Comparison of ENCODE assay signal across 15 cellular contexts in genomic region chr13:23450340-23451046, GRCh38. TPM values are rescaled to one million over a fixed set of nuclear protein-coding genes. Genes with fewer than 3 reads are reported as not detected.
A peak's percentile ranks its signal among the peaks of the same experiment; 100 is the strongest.
DNase-seq lines count a peak whose midpoint lies in the region; ATAC-seq and TF ChIP-seq lines count a peak whose summit lies in the region.
"Had no signal": no experiment of that assay in that cellular context is flagged by ENCODE, and none has a peak within 500 bp of the region (broad histone marks: within the 10 kb centered on the region; RNA-seq: fewer than 3 reads in every experiment).

No MANE protein-coding gene starts in this region.

- no peak overlapping the region for H2BK120ac ChIP-seq in IMR-90 (ENCODE audit: low read depth, low read length)

- no peaks in the 10 kb centered on the region for H3K36me3 Mint-ChIP-seq in endodermal cell (ENCODE audit: low read depth)
- H3K36me3 Mint-ChIP-seq: memory B cell had no signal

- no peak overlapping the region for H2BK15ac ChIP-seq in IMR-90 (ENCODE audit: low read depth, low read length)

- no peak for DNase-seq in IMR-90
- peak; percentile 99 for DNase-seq in NCI-H524 (lab: John Stamatoyannopoulos, UW)
- no peak for DNase-seq in endodermal cell
- no peak for DNase-seq in GM19238 (ENCODE audit: insufficient read length, low spot score)
- DNase-seq in C1 segment of cervical spinal cord (lab: John Stamatoyannopoulos, UW): no peak
- DNase-seq in SKM-1 (lab: John Stamatoyannopoulos, UW; ENCODE audit: unreplicated experiment): no peak
- DNase-seq: activated naive CD8-positive, alpha-beta T cell treated with anti-CD3 and anti-CD28 coated beads, Interleukin-2, amount 50 U/mL, for 24 hours; activated T-cell treated with anti-CD3 and anti-CD28 coated beads for 4 hours; DMS79; NCI-H187 treated with DMSO at 0.1 percent for 48 hours; Right ventricle myocardium superior had no signal

- no peak overlapping the region for H2BK5ac ChIP-seq in IMR-90 (ENCODE audit: low read depth, low read length, poor library complexity, severe bottlenecking)

- H2BK20ac ChIP-seq in IMR-90 (ENCODE audit: low read depth, low read length): no peak overlapping the region

- no peak for TF ChIP-seq RAD21 in IMR-90 (IDR thresholded peaks at IDR 0.05; ENCODE audit: low read length)

- H3K27me3 ChIP-seq in BLaER1 treated with 17β-estradiol and CSF1 and Interleukin-3, amounts not matched to agents 10 nM and 100 nM: no peaks in the 10 kb centered on the region
- H3K27me3 ChIP-seq in IMR-90 (ENCODE audit: control insufficient read depth, insufficient read depth, low read length) (no peaks in the 10 kb centered on the region), endodermal cell (ENCODE audit: control insufficient read depth, insufficient read depth, low read length, poor library complexity, severe bottlenecking) (no peaks in the 10 kb centered on the region)

- no peak overlapping the region for H2AK9ac ChIP-seq in IMR-90 (replicated peaks; ENCODE audit: low read depth, low read length, poor library complexity)

- no peak overlapping the region for H3K27ac Mint-ChIP-seq in endodermal cell
- H3K27ac Mint-ChIP-seq: activated naive CD8-positive, alpha-beta T cell treated with anti-CD3 and anti-CD28 coated beads, Interleukin-2, amount 50 U/mL, for 24 hours; memory B cell had no signal

- dilution Hi-C loops in IMR-90 (cut with HindIII; ENCODE audit: low sequenced_read_pairs, unreplicated experiment): no loop called here

- CTCF ChIA-PET in IMR-90 (lab: Yijun Ruan, JAX): no interaction called here

- WGBS in IMR-90 (ENCODE audit: extremely low coverage in 2 of 2, insufficient read length in 1 of 2), 2 experiments: 100% methylated on average over 1 of the region's 8 CpGs; no CpG with 5 or more reads in 1 of the 2 experiments
- WGBS in endodermal cell (ENCODE audit: insufficient coverage in 1 of 2, insufficient read length in 1 of 2), 2 experiments: 50 to 62% methylated on average over 7 to 8 of the region's 8 CpGs

- in situ Hi-C loops in IMR-90 (cut with MboI; ENCODE audit: low sequenced_read_pairs): no loop called here

- 0 out of 2 replicates have a peak overlapping the region, but pooled peaks have one; percentile 13 for H4K5ac ChIP-seq in IMR-90 (ENCODE audit: low read depth, low read length)

- H3K4me2 ChIP-seq in BLaER1 treated with 17β-estradiol and CSF1 and Interleukin-3, amounts not matched to agents 10 nM and 100 nM: peak overlapping the region in 9 of 11 experiments; percentile 3 to 72 (median 25); a peak in 9 of 22 replicates
- no peak overlapping the region for H3K4me2 ChIP-seq in IMR-90 (ENCODE audit: low read depth, low read length)

- BruUV-seq in IMR-90 (replicated peaks; lab: Mats Ljungman, UMichigan): no TSS peak

- no peak overlapping the region for H3K9ac ChIP-seq in BLaER1 treated with 17β-estradiol and CSF1 and Interleukin-3, amounts not matched to agents 10 nM and 100 nM
- H3K9ac ChIP-seq in IMR-90 (ENCODE audit: low read depth, low read length) (no peak overlapping the region), endodermal cell (ENCODE audit: extremely low read depth, low read length, poor library complexity, severe bottlenecking) (no peak overlapping the region)

- H3K4me1 ChIP-seq in BLaER1 treated with 17β-estradiol and CSF1 and Interleukin-3, amounts not matched to agents 10 nM and 100 nM: peaks cover 0 to 26% (median 23%) of the 10 kb centered on the region in 10 experiments; a peak in 15 of 20 replicates
- H3K4me1 ChIP-seq in IMR-90 (ENCODE audit: control insufficient read depth, insufficient read depth, low read length) (peaks cover 4% of the 10 kb centered on the region; the same call in 1 of the 2 replicates), endodermal cell (ENCODE audit: control insufficient read depth, insufficient read depth, low read length) (no peaks in the 10 kb centered on the region)

- no peak overlapping the region for H4K8ac ChIP-seq in IMR-90 (ENCODE audit: low read depth in 2 of 2, low read length in 2 of 2)

- H4K91ac ChIP-seq in IMR-90 (ENCODE audit: insufficient read depth, low read depth, low read length): no peak overlapping the region

- H3K18ac ChIP-seq in IMR-90 (ENCODE audit: low read depth, low read length): no peak overlapping the region; the same call in 1 of the 2 replicates

- no peaks in the 10 kb centered on the region for H3K79me1 ChIP-seq in IMR-90 (ENCODE audit: low read depth in 1 of 2, low read length in 2 of 2)

- no peak overlapping the region for H2AFZ ChIP-seq in IMR-90 (replicated peaks; ENCODE audit: low read length, poor library complexity)

- no peak overlapping the region for H3K4me3 Mint-ChIP-seq in endodermal cell
- H3K4me3 Mint-ChIP-seq: activated naive CD8-positive, alpha-beta T cell treated with anti-CD3 and anti-CD28 coated beads, Interleukin-2, amount 50 U/mL, for 24 hours; memory B cell had no signal

- H2AK5ac ChIP-seq in IMR-90 (ENCODE audit: low read depth, low read length): no peak overlapping the region

- H3K36me3 ChIP-seq in BLaER1 treated with 17β-estradiol and CSF1 and Interleukin-3, amounts not matched to agents 10 nM and 100 nM: no peaks in the 10 kb centered on the region
- H3K36me3 ChIP-seq in IMR-90 (ENCODE audit: control insufficient read depth, insufficient read depth, low read length): no peaks in the 10 kb centered on the region
- no peaks in the 10 kb centered on the region for H3K36me3 ChIP-seq in endodermal cell (ENCODE audit: control insufficient read depth, insufficient read depth, low read length)

- no peak overlapping the region for H3K4me3 ChIP-seq in BLaER1 treated with 17β-estradiol and CSF1 and Interleukin-3, amounts not matched to agents 10 nM and 100 nM
- H3K4me3 ChIP-seq in IMR-90 (ENCODE audit: insufficient read depth, low read depth, low read length) (no peak overlapping the region), endodermal cell (ENCODE audit: low read length) (no peak overlapping the region)

- no peak overlapping the region for H3K27ac ChIP-seq in BLaER1 treated with 17β-estradiol and CSF1 and Interleukin-3, amounts not matched to agents 10 nM and 100 nM
- H3K27ac ChIP-seq in IMR-90 (ENCODE audit: insufficient read depth, low read length): no peak overlapping the region
- H3K27ac ChIP-seq in endodermal cell (ENCODE audit: low read depth, low read length): peak overlapping the region; percentile 95

- no peak overlapping the region for H3K14ac ChIP-seq in IMR-90 (replicated peaks; ENCODE audit: low read depth, low read length)

- no peak for TF ChIP-seq CTCF in IMR-90 (conservative IDR thresholded peaks at IDR 0.05; ENCODE audit: low read depth, low read length)
- no peak for TF ChIP-seq CTCF in endodermal cell (conservative IDR thresholded peaks at IDR 0.05)

- H3K9me1 ChIP-seq in IMR-90 (ENCODE audit: insufficient read depth, low read length): peaks cover 4% of the 10 kb centered on the region

- peaks cover 6% of the 10 kb centered on the region for H3K4me1 Mint-ChIP-seq in endodermal cell
- H3K4me1 Mint-ChIP-seq: memory B cell had no signal

- no peaks in the 10 kb centered on the region for H3K9me3 Mint-ChIP-seq in endodermal cell
- H3K9me3 Mint-ChIP-seq: activated naive CD8-positive, alpha-beta T cell treated with anti-CD3 and anti-CD28 coated beads, Interleukin-2, amount 50 U/mL, for 24 hours; memory B cell had no signal

- H3K27me3 Mint-ChIP-seq in endodermal cell (ENCODE audit: insufficient read depth): no peaks in the 10 kb centered on the region

- no peak for TF ChIP-seq POLR2A in IMR-90 (IDR thresholded peaks at IDR 0.05; ENCODE audit: low read depth, low read length)

- intact Hi-C loops in IMR-90 (cut with micrococcal nuclease): no loop called here

- POLR2A ChIA-PET in IMR-90 (lab: Charles Lee; ENCODE audit: unreplicated experiment): no interaction called here

- peaks cover 0 to 8% (median 7%) of the 10 kb centered on the region in 11 experiments; a peak in 6 of 22 replicates for H3K9me3 ChIP-seq in BLaER1 treated with 17β-estradiol and CSF1 and Interleukin-3, amounts not matched to agents 10 nM and 100 nM (replicated peaks in 1 of 11)
- H3K9me3 ChIP-seq in IMR-90 (ENCODE audit: control insufficient read depth, insufficient read depth, low read length): no peaks in the 10 kb centered on the region
- H3K9me3 ChIP-seq in endodermal cell (ENCODE audit: control insufficient read depth, low read length): no peaks in the 10 kb centered on the region

- no peak overlapping the region for H3K4ac ChIP-seq in IMR-90 (ENCODE audit: low read depth, low read length)

- no peak overlapping the region for H3K56ac ChIP-seq in IMR-90 (ENCODE audit: extremely low read depth, insufficient read depth, low read length)

- no peak overlapping the region for H3K23ac ChIP-seq in IMR-90 (ENCODE audit: low read depth, low read length)

- no peaks in the 10 kb centered on the region for H4K20me1 ChIP-seq in BLaER1 treated with 17β-estradiol and CSF1 and Interleukin-3, amounts not matched to agents 10 nM and 100 nM
- no peaks in the 10 kb centered on the region for H4K20me1 ChIP-seq in IMR-90 (ENCODE audit: insufficient read depth, low read length)

- ATAC-seq in IMR-90 (ENCODE audit: low read depth): no peak
- no peak for ATAC-seq in HG03139 (IDR thresholded peaks at IDR 0.05; ENCODE audit: unreplicated experiment)
- ATAC-seq: activated naive CD8-positive, alpha-beta T cell treated with anti-CD3 and anti-CD28 coated beads, Interleukin-2, amount 50 U/mL, for 24 hours; HCT116 had no signal

TF ChIP-seq in IMR-90, 13 proteins besides CTCF, POLR2A, EP300 and RAD21 (continues in another document):
- TF ChIP-seq FOS (IDR thresholded peaks at IDR 0.05; ENCODE audit: low read depth, low read length) (no peak), MXI1 (IDR thresholded peaks at IDR 0.05; ENCODE audit: borderline replicate concordance, low read depth, low read length) (no peak), BHLHE40 (IDR thresholded peaks at IDR 0.05; ENCODE audit: low read depth, low read length) (no peak), NFE2L2 (IDR thresholded peaks at IDR 0.05; ENCODE audit: low read depth, low read length) (no peak), MAFK (IDR thresholded peaks at IDR 0.05; ENCODE audit: low read depth, low read length) (no peak), MAZ (IDR thresholded peaks at IDR 0.05; ENCODE audit: borderline replicate concordance, low read depth, low read length) (no peak), SMC3 (IDR thresholded peaks at IDR 0.05; ENCODE audit: low read depth, low read length) (no peak), CHD1 (IDR thresholded peaks at IDR 0.05; ENCODE audit: low read depth, low read length) (no peak), RCOR1 (IDR thresholded peaks at IDR 0.05; ENCODE audit: insufficient replicate concordance, low read length) (no peak), RFX5 (IDR thresholded peaks at IDR 0.05; ENCODE audit: low read depth, low read length) (no peak)

RNA-seq across cellular contexts. Expression of gene SACS, which starts 17.0 kb away (rescaled TPM):
- total RNA-seq in IMR-90 (2012; rRNA removed) (121 and 174 TPM in 2 replicates), endodermal cell (10 to 100 TPM; 17.6 to 22.3 TPM)
- 12.1 and 14.7 TPM in 2 replicates for polyA plus RNA-seq in IMR-90 (2012; rRNA removed)
- 5.2 and 9.7 TPM in 2 replicates for polyA plus RNA-seq in IMR-90 (2012; cell fraction: cytosol; rRNA removed)
- polyA plus RNA-seq in IMR-90 (2012; cell fraction: nucleus; rRNA removed; ENCODE audit: low replicate concordance): 12.1 and 25.9 TPM in 2 replicates
- 30.8 TPM for polyA plus RNA-seq in endodermal cell (2013, experiment 1 of 2)
- 33.2 TPM for polyA plus RNA-seq in endodermal cell (2013, experiment 2 of 2)

Comparison
In these comparisons a context has a peak if more than half of its experiments do, and no peak if none do; other contexts are left out.
1. DNase-seq: peak in NCI-H524 (2 of 2); none in IMR-90 (single experiment), endodermal cell (single experiment), GM19238 (single experiment), C1 segment of cervical spinal cord (0 of 14) and SKM-1 (single experiment).